17 cellular contexts compared by ENCODE assay signal in the genomic region with DNA sequence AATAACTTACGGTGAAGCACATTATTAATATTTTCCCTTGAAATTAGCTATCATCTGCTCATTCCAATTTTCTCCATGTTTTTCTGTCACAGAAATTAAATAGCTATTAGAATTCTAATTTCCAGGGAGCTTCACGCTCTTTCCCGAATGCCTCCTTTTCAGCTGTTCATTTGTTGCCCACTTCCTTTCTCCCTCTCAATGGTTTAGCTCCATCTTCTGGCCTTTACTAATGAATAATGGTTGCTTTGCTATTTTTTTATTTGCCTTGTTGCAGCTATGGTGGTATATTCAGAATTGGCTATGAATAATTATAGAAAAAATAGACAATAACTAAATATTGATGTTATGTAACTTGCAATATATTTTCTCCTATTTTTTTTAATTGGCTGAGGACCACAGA.
DNase-seq lines count a peak whose midpoint lies in the region; ATAC-seq, FAIRE-seq and TF ChIP-seq lines count a peak whose summit lies in the region.
"Had no signal": no experiment of that assay in that cellular context is flagged by ENCODE, and none has a peak within 500 bp of the region (broad histone marks: within the 10 kb centered on the region; RNA-seq: fewer than 3 reads in every experiment).

No MANE protein-coding gene starts in this region.

- CTCF ChIA-PET in SK-N-SH (lab: Yijun Ruan, JAX) = no interaction called here

- TF ChIP-seq CTCF in SK-N-SH (IDR thresholded peaks at IDR 0.05) (peak; percentile 18; the same call in 1 of the 2 replicates), OCI-LY3 (IDR thresholded peaks at IDR 0.05; ENCODE audit: low read depth, low read length) (peak; percentile 8; the same call in 1 of the 2 replicates), breast epithelium (IDR thresholded peaks at IDR 0.05) (no peak)

- no peaks in the 10 kb centered on the region for H4K20me1 ChIP-seq in SK-N-SH (ENCODE audit: insufficient read depth)
- no peaks in the 10 kb centered on the region for H4K20me1 ChIP-seq in OCI-LY3 (ENCODE audit: insufficient read depth, low read length)

- H3K4me3 ChIP-seq in SK-N-SH (ENCODE audit: low read depth in 2 of 2, low read length in 1 of 2) = no peak overlapping the region
- no peak overlapping the region for H3K4me3 ChIP-seq in OCI-LY3 (ENCODE audit: low read length)
- H3K4me3 ChIP-seq in breast epithelium = no peak overlapping the region
- H3K4me3 ChIP-seq: smooth muscle cell, uterus had no signal

- no peaks in the 10 kb centered on the region for H3K36me3 ChIP-seq in SK-N-SH (replicated peaks in 1 of 2; ENCODE audit: control insufficient read depth in 1 of 2, insufficient read depth in 2 of 2, low read length in 1 of 2)
- no peaks in the 10 kb centered on the region for H3K36me3 ChIP-seq in OCI-LY3 (replicated peaks; ENCODE audit: low read depth, low read length)
- no peaks in the 10 kb centered on the region for H3K36me3 ChIP-seq in breast epithelium
- H3K36me3 ChIP-seq: uterus had no signal

- peak; percentile 49 for TF ChIP-seq RAD21 in SK-N-SH (IDR thresholded peaks at IDR 0.05; ENCODE audit: low read length)

- no peak for TF ChIP-seq POLR2A in breast epithelium (IDR thresholded peaks at IDR 0.05)

- no peaks in the 10 kb centered on the region for H3K9me2 ChIP-seq in SK-N-SH

- H3F3A ChIP-seq in SK-N-SH (replicated peaks; ENCODE audit: insufficient read depth) = peaks cover 3% of the 10 kb centered on the region

- no peaks in the 10 kb centered on the region for H3K79me2 ChIP-seq in SK-N-SH (ENCODE audit: insufficient read depth)
- H3K79me2 ChIP-seq in OCI-LY3 (ENCODE audit: low read length) = no peaks in the 10 kb centered on the region

- DNase-seq in SK-N-SH = no peak
- no peak for DNase-seq in frontal cortex (ENCODE audit: low spot score in 2 of 2)
- no peak for DNase-seq in KG1 (lab: John Stamatoyannopoulos, UW)
- no peak for DNase-seq in breast epithelium (ENCODE audit: low spot score in 2 of 2)
- DNase-seq in stimulated activated CD4-positive, alpha-beta T cell treated with anti-CD3 and anti-CD28 coated beads, Interleukin-4, amount 100 ng/mL, for 1 hour = no peak
- DNase-seq: activated CD8-positive, alpha-beta memory T cell treated with anti-CD3 and anti-CD28 coated beads, Interleukin-2, amount 10 ng/mL, durations not matched to agents 7 days and 5 days; activated gamma-delta T cell treated with Interleukin-2 at 50 U/mL for 16 hours; effector CD4-positive, alpha-beta T cell; mammary epithelial cell; NCI-H2107; stimulated activated naive CD8-positive, alpha-beta T cell treated with anti-CD3 and anti-CD28 coated beads, Interleukin-15, Interleukin-2, amounts not matched to agents 100 U/mL and 50 U/mL, for 24 hours; uterus had no signal

- ATAC-seq in SK-N-SH treated with all-trans-retinoic acid at 6 μM for 48 hours (no peak), GM18868 (IDR thresholded peaks at IDR 0.05; ENCODE audit: unreplicated experiment) (no peak)
- ATAC-seq: activated CD8-positive, alpha-beta memory T cell treated with anti-CD3 and anti-CD28 coated beads, Interleukin-2, amount 10 ng/mL, durations not matched to agents 7 days and 5 days; stimulated activated naive CD8-positive, alpha-beta T cell treated with anti-CD3 and anti-CD28 coated beads, Interleukin-15, Interleukin-2, amounts not matched to agents 100 U/mL and 50 U/mL, for 24 hours had no signal

- TF ChIP-seq EP300 in SK-N-SH (IDR thresholded peaks at IDR 0.05; ENCODE audit: borderline replicate concordance in 1 of 2, low read depth in 1 of 2, low read length in 1 of 2) = no peak

- peak; percentile 26 for FAIRE-seq in frontal cortex (lab: Jason Lieb, UNC)

- H3K27me3 ChIP-seq in SK-N-SH (ENCODE audit: insufficient read depth) = no peaks in the 10 kb centered on the region
- no peaks in the 10 kb centered on the region for H3K27me3 ChIP-seq in OCI-LY3 (ENCODE audit: low read depth, low read length)
- H3K27me3 ChIP-seq in breast epithelium = no peaks in the 10 kb centered on the region
- H3K27me3 ChIP-seq: uterus had no signal

- H3K9ac ChIP-seq in SK-N-SH = no peak overlapping the region
- H3K9ac ChIP-seq in OCI-LY3 (ENCODE audit: low read length) = no peak overlapping the region

- no peak overlapping the region for H3K4me2 ChIP-seq in SK-N-SH
- no peak overlapping the region for H3K4me2 ChIP-seq in OCI-LY3 (ENCODE audit: low read length)
- H3K4me2 ChIP-seq: smooth muscle cell had no signal

- no peak overlapping the region; the same call in 1 of the 2 replicates for H2AFZ ChIP-seq in SK-N-SH (ENCODE audit: low read depth)
- H2AFZ ChIP-seq in OCI-LY3 (ENCODE audit: low read depth, low read length) = no peak overlapping the region

- H3K27ac ChIP-seq in SK-N-SH (ENCODE audit: low read depth in 2 of 2, low read length in 1 of 2) = no peak overlapping the region
- no peak overlapping the region for H3K27ac ChIP-seq in OCI-LY3 (ENCODE audit: low read length)
- no peak overlapping the region for H3K27ac ChIP-seq in breast epithelium
- H3K27ac ChIP-seq: HL-60, uterus had no signal

- intact Hi-C loops in breast epithelium (cut with DNase I; ENCODE audit: low total_unique reads) = no loop called here

- POLR2A ChIA-PET in SK-N-SH (lab: Yijun Ruan, JAX) = no interaction called here

- 82% methylated on average over 3 of the region's 3 CpGs for WGBS in SK-N-SH (ENCODE audit: low lambda C conversion rate)

- H3K9me3 ChIP-seq in SK-N-SH (no peaks in the 10 kb centered on the region), OCI-LY3 (ENCODE audit: insufficient read depth, low read length) (no peaks in the 10 kb centered on the region), breast epithelium (no peaks in the 10 kb centered on the region)
- H3K9me3 ChIP-seq: uterus had no signal

- H3K4me1 ChIP-seq in SK-N-SH (ENCODE audit: control insufficient read depth in 1 of 2, insufficient read depth in 2 of 2, low read depth in 1 of 2, low read length in 1 of 2) (no peaks in the 10 kb centered on the region; a peak in 1 of 4 replicates), OCI-LY3 (ENCODE audit: low read length) (no peaks in the 10 kb centered on the region), breast epithelium (no peaks in the 10 kb centered on the region)
- H3K4me1 ChIP-seq: uterus had no signal

TF ChIP-seq in SK-N-SH, 30 proteins besides CTCF, POLR2A, EP300 and RAD21 (continues in another document):
- no peak for TF ChIP-seq RFX5 (IDR thresholded peaks at IDR 0.05; ENCODE audit: low read length)
- no peak for TF ChIP-seq ELF1 (IDR thresholded peaks at IDR 0.05)
- no peak for TF ChIP-seq FOXM1 (IDR thresholded peaks at IDR 0.05; ENCODE audit: low read depth)
- TF ChIP-seq USF1 (IDR thresholded peaks at IDR 0.05; ENCODE audit: borderline replicate concordance, low read depth) = no peak
- TF ChIP-seq MEF2A (IDR thresholded peaks at IDR 0.05; ENCODE audit: borderline replicate concordance, low read depth) = no peak
- no peak for TF ChIP-seq FOSL2 (IDR thresholded peaks at IDR 0.05; ENCODE audit: borderline replicate concordance, low read depth)
- no peak for TF ChIP-seq RCOR1 (IDR thresholded peaks at IDR 0.05; ENCODE audit: low read length)
- no peak for TF ChIP-seq NRF1 (IDR thresholded peaks at IDR 0.05; ENCODE audit: low read depth, low read length)
- no peak for TF ChIP-seq SIN3A (IDR thresholded peaks at IDR 0.05; ENCODE audit: borderline replicate concordance, low read depth, low read length)
- TF ChIP-seq GABPA (IDR thresholded peaks at IDR 0.05; ENCODE audit: low read depth) = no peak

TF ChIP-seq in SK-N-SH treated with all-trans-retinoic acid at 6 μM for 48 hours, 23 proteins besides CTCF, POLR2A, EP300 and RAD21 (continues in another document):
- TF ChIP-seq RARB (CRISPR knock-in tag; IDR thresholded peaks at IDR 0.05) = no peak
- TF ChIP-seq TOX (CRISPR knock-in tag; IDR thresholded peaks at IDR 0.05; ENCODE audit: borderline replicate concordance) = no peak
- TF ChIP-seq, protein P1, sequence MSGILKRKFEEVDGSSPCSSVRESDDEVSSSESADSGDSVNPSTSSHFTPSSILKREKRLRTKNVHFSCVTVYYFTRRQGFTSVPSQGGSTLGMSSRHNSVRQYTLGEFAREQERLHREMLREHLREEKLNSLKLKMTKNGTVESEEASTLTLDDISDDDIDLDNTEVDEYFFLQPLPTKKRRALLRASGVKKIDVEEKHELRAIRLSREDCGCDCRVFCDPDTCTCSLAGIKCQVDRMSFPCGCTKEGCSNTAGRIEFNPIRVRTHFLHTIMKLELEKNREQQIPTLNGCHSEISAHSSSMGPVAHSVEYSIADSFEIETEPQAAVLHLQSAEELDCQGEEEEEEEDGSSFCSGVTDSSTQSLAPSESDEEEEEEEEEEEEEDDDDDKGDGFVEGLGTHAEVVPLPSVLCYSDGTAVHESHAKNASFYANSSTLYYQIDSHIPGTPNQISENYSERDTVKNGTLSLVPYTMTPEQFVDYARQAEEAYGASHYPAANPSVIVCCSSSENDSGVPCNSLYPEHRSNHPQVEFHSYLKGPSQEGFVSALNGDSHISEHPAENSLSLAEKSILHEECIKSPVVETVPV (CRISPR knock-in tag; IDR thresholded peaks at IDR 0.05) = no peak
- TF ChIP-seq, protein P2, sequence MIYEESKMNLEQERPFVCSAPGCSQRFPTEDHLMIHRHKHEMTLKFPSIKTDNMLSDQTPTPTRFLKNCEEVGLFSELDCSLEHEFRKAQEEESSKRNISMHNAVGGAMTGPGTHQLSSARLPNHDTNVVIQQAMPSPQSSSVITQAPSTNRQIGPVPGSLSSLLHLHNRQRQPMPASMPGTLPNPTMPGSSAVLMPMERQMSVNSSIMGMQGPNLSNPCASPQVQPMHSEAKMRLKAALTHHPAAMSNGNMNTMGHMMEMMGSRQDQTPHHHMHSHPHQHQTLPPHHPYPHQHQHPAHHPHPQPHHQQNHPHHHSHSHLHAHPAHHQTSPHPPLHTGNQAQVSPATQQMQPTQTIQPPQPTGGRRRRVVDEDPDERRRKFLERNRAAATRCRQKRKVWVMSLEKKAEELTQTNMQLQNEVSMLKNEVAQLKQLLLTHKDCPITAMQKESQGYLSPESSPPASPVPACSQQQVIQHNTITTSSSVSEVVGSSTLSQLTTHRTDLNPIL (CRISPR knock-in tag; IDR thresholded peaks at IDR 0.05; ENCODE audit: low read depth) = no peak
- no peak for TF ChIP-seq ZFP3 (CRISPR knock-in tag; IDR thresholded peaks at IDR 0.05)
- no peak for TF ChIP-seq ZNF70 (CRISPR knock-in tag; IDR thresholded peaks at IDR 0.05)
- no peak for TF ChIP-seq POU6F1 (CRISPR knock-in tag; IDR thresholded peaks at IDR 0.05; ENCODE audit: borderline replicate concordance, low read depth)
- no peak for TF ChIP-seq ZNF8 (CRISPR knock-in tag; IDR thresholded peaks at IDR 0.05)

Comparison
In these comparisons a context has a peak if more than half of its experiments do, and no peak if none do; other contexts are left out.
1. CTCF ChIP-seq: peak in SK-N-SH (single experiment) and OCI-LY3 (single experiment); none in breast epithelium (0 of 3).